In the genomic region with DNA sequence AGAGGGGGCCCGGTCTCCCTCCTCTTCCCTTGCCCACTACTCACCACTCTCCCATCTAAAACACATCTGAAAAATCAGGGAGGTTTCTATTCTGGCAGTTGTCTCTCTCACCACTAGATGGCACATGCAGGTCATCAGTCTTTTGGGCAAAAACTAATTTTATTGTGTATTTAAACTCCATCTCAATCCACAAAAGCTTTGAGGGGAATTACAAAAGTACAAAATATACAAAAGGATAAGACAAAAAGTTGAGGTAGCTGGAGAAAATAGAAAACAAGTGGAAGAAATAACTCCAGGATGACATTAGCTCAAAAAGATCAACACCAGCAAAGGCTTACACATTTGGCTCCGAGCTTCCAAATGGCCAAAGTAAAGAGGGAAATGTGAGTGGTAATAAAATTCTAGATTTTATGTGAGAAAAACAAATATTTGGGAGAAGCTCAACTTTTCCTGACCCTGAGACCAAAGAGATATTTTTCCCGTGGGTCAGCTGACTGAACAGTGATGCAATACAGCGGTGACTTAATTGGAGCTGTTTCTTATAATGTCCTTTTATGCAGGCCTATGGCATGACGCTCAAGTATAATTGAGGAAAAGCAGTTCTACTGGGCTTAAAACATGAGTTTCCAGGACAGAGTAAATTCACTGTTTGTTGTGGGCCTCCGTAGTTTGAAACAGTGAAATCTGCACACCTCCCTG, we compare ENCODE assay signal across 9 cellular contexts.
A peak's percentile ranks its signal among the peaks of the same experiment; 100 is the strongest.
DNase-seq lines count a peak whose midpoint lies in the region; ATAC-seq, FAIRE-seq and TF ChIP-seq lines count a peak whose summit lies in the region.
"Had no signal": no experiment of that assay in that cellular context is flagged by ENCODE, and none has a peak within 500 bp of the region (broad histone marks: within the 10 kb centered on the region; RNA-seq: fewer than 3 reads in every experiment).

No MANE protein-coding gene starts in this region.

- peaks cover 3% of the 10 kb centered on the region for H3K9me3 Mint-ChIP-seq in activated T-helper 17 cell treated with anti-CD3 and anti-CD28 coated beads, Interleukin-2, amount 50 U/mL, for 72 hours

- H3K27me3 Mint-ChIP-seq in activated T-helper 17 cell treated with anti-CD3 and anti-CD28 coated beads, Interleukin-2, amount 50 U/mL, for 72 hours = peaks cover 3% of the 10 kb centered on the region

- no peaks in the 10 kb centered on the region for H3K27me3 ChIP-seq in keratinocyte (ENCODE audit: control insufficient read depth, extremely low read depth, insufficient read depth, low read length)

- H3K4me3 ChIP-seq in AG09309 (ENCODE audit: control insufficient read depth, low read depth, low read length) = no peak overlapping the region
- H3K4me3 ChIP-seq in keratinocyte (ENCODE audit: control insufficient read depth in 2 of 3, extremely low read depth in 1 of 3, insufficient read depth in 2 of 3, low read depth in 1 of 3, low read length in 3 of 3) = no peak overlapping the region

- no peaks in the 10 kb centered on the region for H3K9me1 ChIP-seq in keratinocyte (ENCODE audit: control insufficient read depth, extremely low read depth, insufficient read depth, low read length)

- H3K9me3 ChIP-seq in keratinocyte (ENCODE audit: control insufficient read depth, low read depth, low read length) = no peaks in the 10 kb centered on the region

- DNase-seq in AG09309 (ENCODE audit: low read depth) (no peak), NCI-H2171 (lab: John Stamatoyannopoulos, UW) (peak; percentile 12), keratinocyte (ENCODE audit: low read depth, low spot score) (no peak), T1000 (lab: John Stamatoyannopoulos, UW) (no peak), GF-D8 (lab: John Stamatoyannopoulos, UW) (no peak)

- dilution Hi-C loops in keratinocyte (cut with MboI; ENCODE audit: extremely low pct_ligation_motif_present, low sequenced_read_pairs) = no loop called here

- FAIRE-seq in keratinocyte (lab: Jason Lieb, UNC) = no peak
- FAIRE-seq: frontal cortex had no signal

- H4K20me1 ChIP-seq in keratinocyte (ENCODE audit: control insufficient read depth, extremely low read depth, insufficient read depth, low read length) = no peaks in the 10 kb centered on the region

- H3K27ac ChIP-seq in keratinocyte (ENCODE audit: control insufficient read depth, insufficient read depth, low read length) = no peak overlapping the region

- peaks cover 2% of the 10 kb centered on the region for H3K4me1 ChIP-seq in keratinocyte (ENCODE audit: control insufficient read depth, extremely low read depth, insufficient read depth, low read length)

- H3K27ac Mint-ChIP-seq in activated T-helper 17 cell treated with anti-CD3 and anti-CD28 coated beads, Interleukin-2, amount 50 U/mL, for 72 hours = peak overlapping the region; percentile 5

- no peak overlapping the region for H2AFZ ChIP-seq in keratinocyte (ENCODE audit: control insufficient read depth, low read length)

- no peaks in the 10 kb centered on the region for H3K36me3 ChIP-seq in keratinocyte (ENCODE audit: control insufficient read depth in 2 of 2, extremely low read depth in 1 of 2, insufficient read depth in 2 of 2, low read length in 2 of 2)

- peaks cover 11% of the 10 kb centered on the region for H3K4me1 Mint-ChIP-seq in activated T-helper 17 cell treated with anti-CD3 and anti-CD28 coated beads, Interleukin-2, amount 50 U/mL, for 72 hours

- H3K36me3 Mint-ChIP-seq in activated T-helper 17 cell treated with anti-CD3 and anti-CD28 coated beads, Interleukin-2, amount 50 U/mL, for 72 hours (ENCODE audit: low read depth) = no peaks in the 10 kb centered on the region

- TF ChIP-seq CTCF in AG09309 (IDR thresholded peaks at IDR 0.05; ENCODE audit: control insufficient read depth, insufficient read depth, low read depth, low read length, missing control alignments) = peak; percentile 84
- peak; percentile 81 for TF ChIP-seq CTCF in GM12872 (IDR thresholded peaks at IDR 0.05; ENCODE audit: insufficient read depth, low read depth, low read length)
- TF ChIP-seq CTCF in keratinocyte (optimal IDR thresholded peaks at IDR 0.05 in 1 of 3, IDR thresholded peaks at IDR 0.05 in 1 of 3, conservative IDR thresholded peaks at IDR 0.05 in 1 of 3; ENCODE audit: extremely low read depth in 1 of 3, insufficient read depth in 2 of 3, low read length in 3 of 3) = peak; percentile 35 to 79 (median 71)

- no peak overlapping the region for H3K9ac ChIP-seq in keratinocyte (ENCODE audit: control insufficient read depth, extremely low read depth, insufficient read depth, low read length)

- no peak for ATAC-seq in activated T-helper 17 cell treated with anti-CD3 and anti-CD28 coated beads, Interleukin-2, amount 50 U/mL, for 72 hours (replicated peaks)
- no peak for ATAC-seq in GM21360 (IDR thresholded peaks at IDR 0.05; ENCODE audit: unreplicated experiment)

- H3K4me3 Mint-ChIP-seq in activated T-helper 17 cell treated with anti-CD3 and anti-CD28 coated beads, Interleukin-2, amount 50 U/mL, for 72 hours = no peak overlapping the region

- no peaks in the 10 kb centered on the region for H3K79me2 ChIP-seq in keratinocyte (ENCODE audit: control insufficient read depth, insufficient read depth, low read length)

- no peak overlapping the region for H3K4me2 ChIP-seq in keratinocyte (ENCODE audit: control insufficient read depth, extremely low read depth, insufficient read depth, low read depth, low read length)
